8 cellular contexts compared by ENCODE assay signal in the genomic region with DNA sequence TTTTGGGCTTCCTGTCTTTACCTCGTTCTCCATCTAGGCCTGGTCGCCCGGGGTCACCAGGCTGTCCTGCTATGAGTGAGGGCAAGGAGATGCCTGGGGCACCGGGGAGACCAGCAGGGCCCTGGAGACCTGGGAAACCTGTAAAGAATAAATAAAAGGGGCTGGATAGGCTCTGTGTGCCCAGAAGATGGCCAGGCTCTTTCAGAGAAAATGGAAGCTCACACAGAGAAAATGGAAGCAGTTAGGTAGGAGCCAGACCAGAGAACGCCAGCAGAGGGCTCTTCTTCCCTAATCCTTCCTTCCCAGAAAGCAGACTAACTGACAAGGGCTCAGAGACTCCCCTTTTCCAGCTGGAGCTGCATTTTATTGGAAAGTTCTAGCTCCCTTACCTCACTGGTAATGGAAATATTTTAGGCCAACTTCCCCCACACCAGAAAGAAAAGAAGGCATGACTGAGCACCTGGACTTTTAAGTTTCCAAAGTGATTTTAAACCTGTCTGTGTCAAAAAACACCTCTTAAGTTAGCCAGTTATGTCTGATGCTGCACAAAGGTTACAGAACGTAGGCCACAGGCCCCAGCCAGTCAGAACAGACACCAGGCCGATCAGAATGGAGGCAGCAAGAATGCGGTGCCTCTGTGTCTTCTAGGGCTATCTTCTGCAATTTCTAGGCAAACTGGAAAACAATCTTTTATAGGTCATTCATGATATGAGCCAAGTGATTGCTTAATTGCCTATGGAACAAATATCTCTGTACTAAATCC.
DNase-seq lines count a peak whose midpoint lies in the region; ATAC-seq and TF ChIP-seq lines count a peak whose summit lies in the region.

No MANE protein-coding gene starts in this region.

- no peak overlapping the region for H3K4me2 ChIP-seq in DOHH2 (ENCODE audit: low read length)
- H3K4me2 ChIP-seq in Karpas-422 (ENCODE audit: low read depth, low read length, poor library complexity, severe bottlenecking), result no peak overlapping the region

- no peaks in the 10 kb centered on the region for H3K4me1 Mint-ChIP-seq in WTC11
- no peaks in the 10 kb centered on the region for H3K4me1 Mint-ChIP-seq in activated naive CD4-positive, alpha-beta T cell treated with anti-CD3 and anti-CD28 coated beads, Interleukin-2, amount 10 ng/mL, durations not matched to agents 7 days and 5 days
- no peaks in the 10 kb centered on the region for H3K4me1 Mint-ChIP-seq in activated CD8-positive, alpha-beta memory T cell treated with anti-CD3 and anti-CD28 coated beads, Interleukin-2, amount 10 ng/mL, durations not matched to agents 7 days and 5 days

- DNase-seq in Karpas-422 (peak; percentile 43), WTC11 (ENCODE audit: low spot score) (peak; percentile 19), NOMO-1 (lab: John Stamatoyannopoulos, UW; ENCODE audit: unreplicated experiment in 2 of 2) (no peak), SIG-M5 treated with dmso at 0.1 percent for 504 hours (lab: John Stamatoyannopoulos, UW; ENCODE audit: unreplicated experiment) (no peak)
- DNase-seq in activated naive CD4-positive, alpha-beta T cell treated with anti-CD3 and anti-CD28 coated beads, Interleukin-2, amount 10 ng/mL, durations not matched to agents 7 days and 5 days, result no peak
- no peak for DNase-seq in activated CD8-positive, alpha-beta memory T cell treated with anti-CD3 and anti-CD28 coated beads, Interleukin-2, amount 10 ng/mL, durations not matched to agents 7 days and 5 days

- H3K9me2 ChIP-seq in DOHH2 (replicated peaks; ENCODE audit: control insufficient read depth, low read length) (no peaks in the 10 kb centered on the region), Karpas-422 (replicated peaks; ENCODE audit: insufficient read depth, low read length) (no peaks in the 10 kb centered on the region)

- peak; percentile 96 for ATAC-seq in WTC11
- no peak for ATAC-seq in activated CD8-positive, alpha-beta memory T cell treated with anti-CD3 and anti-CD28 coated beads, Interleukin-2, amount 10 ng/mL, durations not matched to agents 7 days and 5 days

- peak in 1 of 2 donors; percentile 50 for TF ChIP-seq RAD21 in liver (IDR thresholded peaks at IDR 0.05)

- no peaks in the 10 kb centered on the region for H3K36me3 ChIP-seq in DOHH2 (ENCODE audit: control insufficient read depth, low read length)
- no peaks in the 10 kb centered on the region for H3K36me3 ChIP-seq in Karpas-422 (ENCODE audit: insufficient read depth, low read length)
- no peaks in the 10 kb centered on the region for H3K36me3 ChIP-seq in liver (ENCODE audit: control insufficient read depth in 4 of 4, insufficient read depth in 3 of 4, low read depth in 1 of 4, low read length in 3 of 4)

- H3K27ac ChIP-seq in DOHH2 (ENCODE audit: low read depth, low read length) (no peak overlapping the region), Karpas-422 (ENCODE audit: low read length) (no peak overlapping the region), liver (ENCODE audit: low read depth in 1 of 2, low read length in 2 of 2) (no peak overlapping the region)

- H3K4me1 ChIP-seq in DOHH2 (ENCODE audit: control insufficient read depth, low read length) (no peaks in the 10 kb centered on the region), Karpas-422 (ENCODE audit: low read length) (no peaks in the 10 kb centered on the region), liver (ENCODE audit: control insufficient read depth in 4 of 4, insufficient read depth in 4 of 4, low read length in 3 of 4) (no peaks in the 10 kb centered on the region)

- H3K4me3 ChIP-seq in DOHH2 (ENCODE audit: low read length) (no peak overlapping the region), Karpas-422 (ENCODE audit: low read length) (no peak overlapping the region), liver (ENCODE audit: low read depth in 1 of 3, low read length in 3 of 3) (no peak overlapping the region)

- H3F3A ChIP-seq in DOHH2 (ENCODE audit: control insufficient read depth, insufficient read depth), result no peaks in the 10 kb centered on the region

- H3K9ac ChIP-seq in Karpas-422 (ENCODE audit: low read length) (no peak overlapping the region), liver (ENCODE audit: low read depth in 1 of 2, low read length in 2 of 2) (no peak overlapping the region)

- POLR2A ChIA-PET in WTC11 (lab: Charles Lee), result no interaction called here

- CTCF ChIA-PET in WTC11 (lab: Charles Lee), result interaction anchor here (0.8 to 1.7 kb wide), 9 partner anchors 9 to 534 kb away, joined by 3 to 13 read pairs (median 4); no protein-coding TSS in a partner anchor
- CTCF ChIA-PET in activated naive CD4-positive, alpha-beta T cell treated with anti-CD3 and anti-CD28 coated beads, Interleukin-2, amount 10 ng/mL, durations not matched to agents 7 days and 5 days (lab: Charles Lee), result no interaction called here
- CTCF ChIA-PET in activated CD8-positive, alpha-beta memory T cell treated with anti-CD3 and anti-CD28 coated beads, Interleukin-2, amount 10 ng/mL, durations not matched to agents 7 days and 5 days (lab: Charles Lee), result no interaction called here

- H3K4me3 Mint-ChIP-seq in WTC11, result no peak overlapping the region
- H3K4me3 Mint-ChIP-seq in activated naive CD4-positive, alpha-beta T cell treated with anti-CD3 and anti-CD28 coated beads, Interleukin-2, amount 10 ng/mL, durations not matched to agents 7 days and 5 days, result no peak overlapping the region
- H3K4me3 Mint-ChIP-seq in activated CD8-positive, alpha-beta memory T cell treated with anti-CD3 and anti-CD28 coated beads, Interleukin-2, amount 10 ng/mL, durations not matched to agents 7 days and 5 days, result no peak overlapping the region

- 84% methylated on average over 8 of the region's 8 CpGs for WGBS in liver

- H3K36me3 Mint-ChIP-seq in WTC11, result peaks cover 4% of the 10 kb centered on the region; the same call in 1 of the 2 replicates
- H3K36me3 Mint-ChIP-seq in activated naive CD4-positive, alpha-beta T cell treated with anti-CD3 and anti-CD28 coated beads, Interleukin-2, amount 10 ng/mL, durations not matched to agents 7 days and 5 days, result no peaks in the 10 kb centered on the region
- H3K36me3 Mint-ChIP-seq in activated CD8-positive, alpha-beta memory T cell treated with anti-CD3 and anti-CD28 coated beads, Interleukin-2, amount 10 ng/mL, durations not matched to agents 7 days and 5 days, result no peaks in the 10 kb centered on the region

- H3K9me3 ChIP-seq in DOHH2 (ENCODE audit: control insufficient read depth, insufficient read depth, low read length) (no peaks in the 10 kb centered on the region), Karpas-422 (ENCODE audit: low read length) (no peaks in the 10 kb centered on the region), liver (ENCODE audit: control insufficient read depth in 4 of 4, low read length in 3 of 4) (no peaks in the 10 kb centered on the region)

- no peak overlapping the region for H2AFZ ChIP-seq in Karpas-422 (ENCODE audit: low read length)

- no peak overlapping the region for H3K27ac Mint-ChIP-seq in WTC11
- H3K27ac Mint-ChIP-seq in activated naive CD4-positive, alpha-beta T cell treated with anti-CD3 and anti-CD28 coated beads, Interleukin-2, amount 10 ng/mL, durations not matched to agents 7 days and 5 days, result no peak overlapping the region
- H3K27ac Mint-ChIP-seq in activated CD8-positive, alpha-beta memory T cell treated with anti-CD3 and anti-CD28 coated beads, Interleukin-2, amount 10 ng/mL, durations not matched to agents 7 days and 5 days, result no peak overlapping the region

- H3K9me3 Mint-ChIP-seq in WTC11, result 0 out of 2 replicates have a peak, but pooled peaks cover 3% of the 10 kb centered on the region
- no peaks in the 10 kb centered on the region for H3K9me3 Mint-ChIP-seq in activated naive CD4-positive, alpha-beta T cell treated with anti-CD3 and anti-CD28 coated beads, Interleukin-2, amount 10 ng/mL, durations not matched to agents 7 days and 5 days
- no peaks in the 10 kb centered on the region for H3K9me3 Mint-ChIP-seq in activated CD8-positive, alpha-beta memory T cell treated with anti-CD3 and anti-CD28 coated beads, Interleukin-2, amount 10 ng/mL, durations not matched to agents 7 days and 5 days (ENCODE audit: low read depth)

- TF ChIP-seq CTCF in DOHH2 (IDR thresholded peaks at IDR 0.05; ENCODE audit: low read depth, low read length, poor library complexity, severe bottlenecking) (peak; percentile 25), WTC11 (IDR thresholded peaks at IDR 0.05) (no peak), liver (IDR thresholded peaks at IDR 0.05; ENCODE audit: low read depth, low read length, missing input control) (peak; percentile 1)

- H4K20me1 ChIP-seq in DOHH2 (ENCODE audit: control insufficient read depth, insufficient read depth, low read depth, low read length), result no peaks in the 10 kb centered on the region
- no peaks in the 10 kb centered on the region for H4K20me1 ChIP-seq in Karpas-422 (ENCODE audit: insufficient read depth, low read depth, low read length)

- H3K27me3 ChIP-seq in DOHH2 (ENCODE audit: control insufficient read depth, low read length) (no peaks in the 10 kb centered on the region), Karpas-422 (ENCODE audit: low read length) (no peaks in the 10 kb centered on the region), liver (ENCODE audit: control insufficient read depth in 4 of 4, insufficient read depth in 4 of 4, low read length in 3 of 4) (no peaks in the 10 kb centered on the region)

- H3K79me2 ChIP-seq in DOHH2 (ENCODE audit: control insufficient read depth, low read length) (no peaks in the 10 kb centered on the region), Karpas-422 (ENCODE audit: low read length) (no peaks in the 10 kb centered on the region)

- no peaks in the 10 kb centered on the region for H3K27me3 Mint-ChIP-seq in WTC11 (ENCODE audit: low read depth)
- H3K27me3 Mint-ChIP-seq in activated naive CD4-positive, alpha-beta T cell treated with anti-CD3 and anti-CD28 coated beads, Interleukin-2, amount 10 ng/mL, durations not matched to agents 7 days and 5 days, result no peaks in the 10 kb centered on the region
- no peaks in the 10 kb centered on the region for H3K27me3 Mint-ChIP-seq in activated CD8-positive, alpha-beta memory T cell treated with anti-CD3 and anti-CD28 coated beads, Interleukin-2, amount 10 ng/mL, durations not matched to agents 7 days and 5 days

TF ChIP-seq in WTC11, 78 proteins besides CTCF, POLR2A, EP300 and RAD21:
- TF ChIP-seq TEAD1 (CRISPR knock-in tag; IDR thresholded peaks at IDR 0.05) (no peak), FOXP1 (CRISPR knock-in tag; IDR thresholded peaks at IDR 0.05; ENCODE audit: borderline replicate concordance) (no peak), ATF1 (CRISPR knock-in tag; IDR thresholded peaks at IDR 0.05) (no peak)
TF ChIP-seq in WTC11: peak in this region for 0.

TF ChIP-seq in liver, 16 proteins besides CTCF, POLR2A, EP300 and RAD21 (continues in another document):
- TF ChIP-seq JUND (IDR thresholded peaks at IDR 0.05), result no peak
- TF ChIP-seq YY1 (IDR thresholded peaks at IDR 0.05), result no peak
- TF ChIP-seq, protein P1, sequence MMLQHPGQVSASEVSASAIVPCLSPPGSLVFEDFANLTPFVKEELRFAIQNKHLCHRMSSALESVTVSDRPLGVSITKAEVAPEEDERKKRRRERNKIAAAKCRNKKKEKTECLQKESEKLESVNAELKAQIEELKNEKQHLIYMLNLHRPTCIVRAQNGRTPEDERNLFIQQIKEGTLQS (IDR thresholded peaks at IDR 0.05), result no peak
- TF ChIP-seq, protein P2, sequence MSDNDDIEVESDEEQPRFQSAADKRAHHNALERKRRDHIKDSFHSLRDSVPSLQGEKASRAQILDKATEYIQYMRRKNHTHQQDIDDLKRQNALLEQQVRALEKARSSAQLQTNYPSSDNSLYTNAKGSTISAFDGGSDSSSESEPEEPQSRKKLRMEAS (IDR thresholded peaks at IDR 0.05), result no peak
- no peak for TF ChIP-seq SP1 (IDR thresholded peaks at IDR 0.05)

Comparison
In these comparisons a context has a peak if more than half of its experiments do, and no peak if none do; other contexts are left out.
1. DNase-seq: peak in Karpas-422 (single experiment) and WTC11 (single experiment); none in NOMO-1 (0 of 2), activated naive CD4-positive, alpha-beta T cell treated with anti-CD3 and anti-CD28 coated beads, Interleukin-2, amount 10 ng/mL, durations not matched to agents 7 days and 5 days (single experiment), activated CD8-positive, alpha-beta memory T cell treated with anti-CD3 and anti-CD28 coated beads, Interleukin-2, amount 10 ng/mL, durations not matched to agents 7 days and 5 days (single experiment) and SIG-M5 treated with dmso at 0.1 percent for 504 hours (single experiment).